In the genomic region with DNA sequence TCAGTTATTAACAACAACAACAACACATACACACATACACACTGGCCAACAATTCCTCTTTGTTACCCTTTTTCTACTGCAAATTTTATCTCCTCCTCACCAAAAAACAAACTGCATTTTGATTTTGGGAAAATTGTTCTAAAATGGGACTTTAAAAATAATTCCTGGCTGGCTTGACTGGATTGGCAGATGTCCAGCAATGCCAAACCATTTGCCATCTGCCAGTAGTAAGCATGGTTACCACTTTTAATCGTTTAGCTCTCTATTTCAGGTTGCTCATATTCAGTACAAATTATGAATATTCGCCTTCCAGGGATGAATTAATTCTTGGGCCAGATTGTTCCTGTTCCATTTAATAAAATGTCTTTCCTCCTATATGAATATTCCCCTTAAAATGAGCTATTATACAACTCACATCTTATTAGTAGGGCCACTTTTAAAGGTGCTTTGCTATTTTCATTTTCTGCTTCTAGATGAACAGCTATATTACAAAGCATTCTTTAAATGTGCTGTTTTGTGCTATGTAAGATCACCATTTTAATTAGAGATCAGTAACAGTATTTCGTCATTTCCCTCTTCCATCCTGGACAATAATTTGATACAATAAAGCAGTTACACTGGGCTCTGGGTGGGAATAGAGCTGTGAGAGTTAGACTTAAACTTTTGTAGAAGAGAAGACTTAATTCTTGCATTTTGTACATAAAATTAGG, we compare ENCODE assay signal across 9 cellular contexts. TPM values are rescaled to one million over a fixed set of nuclear protein-coding genes. Genes with fewer than 3 reads are reported as not detected.
DNase-seq lines count a peak whose midpoint lies in the region; ATAC-seq, FAIRE-seq and TF ChIP-seq lines count a peak whose summit lies in the region.
"Had no signal": no experiment of that assay in that cellular context is flagged by ENCODE, and none has a peak within 500 bp of the region (broad histone marks: within the 10 kb centered on the region; RNA-seq: fewer than 3 reads in every experiment).

No MANE protein-coding gene starts in this region.

- H3K79me2 ChIP-seq in HepG2 (ENCODE audit: insufficient read depth, low read length): peaks cover 10% of the 10 kb centered on the region

- H3K27me3 ChIP-seq in adipocyte (replicated peaks; ENCODE audit: control insufficient read depth, insufficient read depth, low read length) (no peaks in the 10 kb centered on the region), HepG2 (ENCODE audit: control insufficient read depth in 1 of 2, insufficient read depth in 2 of 2, low read length in 2 of 2) (no peaks in the 10 kb centered on the region; a peak in 1 of 5 replicates), tibial artery (no peaks in the 10 kb centered on the region)

- peak; percentile 12 to 15 for ATAC-seq in activated T-cell treated with anti-CD3 and anti-CD28 coated beads, Interleukin-2, amount 50 U/mL, for 4 hours
- peak; percentile 64; the same call in 2 of the 3 replicates for ATAC-seq in HepG2

- DNase-seq in activated T-cell treated with anti-CD3 and anti-CD28 coated beads, Interleukin-2, amount 50 U/mL, for 4 hours: no peak
- no peak for DNase-seq in activated T-cell treated with anti-CD3 and anti-CD28 coated beads, Interleukin-2, amount 50 U/mL, for 1 hour
- DNase-seq in adipocyte (ENCODE audit: low read depth) (peak; percentile 4), HepG2 (ENCODE audit: low spot score) (no peak), tibial artery (no peak), NCI-H1436 treated with DMSO at 0.1 percent for 48 hours (lab: John Stamatoyannopoulos, UW) (no peak), NCI-H774 (lab: John Stamatoyannopoulos, UW) (no peak)
- no peak for DNase-seq in activated CD4-positive, CD25-positive, alpha-beta regulatory T cell treated with anti-CD3 and anti-CD28 coated beads, Interleukin-2, amount 50 U/mL, for 72 hours

- H3K27ac ChIP-seq in HepG2 (ENCODE audit: extremely low read length, insufficient read depth, low read length): peak overlapping the region; percentile 59
- H3K27ac ChIP-seq in tibial artery: peak overlapping the region; percentile 74 to 85
- H3K27ac ChIP-seq: C4-2B had no signal

- in situ Hi-C loops in HepG2 (cut with HindIII; ENCODE audit: extremely low pct_ligation_motif_present, low pct_unique_long_range_greater_than_20kb): no loop called here

- POLR2A ChIA-PET in HepG2 (lab: Yijun Ruan, JAX): interaction anchor here (1.0 to 1.1 kb wide), 2 partner anchors 42 to 59 kb away, joined by 3 read pairs; no protein-coding TSS in a partner anchor

- BruUV-seq in HepG2 (replicated peaks; lab: Mats Ljungman, UMichigan): no TSS peak

- TF ChIP-seq CTCF in HepG2 (CRISPR knock-in tag; IDR thresholded peaks at IDR 0.05) (no peak), tibial artery (IDR thresholded peaks at IDR 0.05) (no peak)

- H3K4me1 ChIP-seq in adipocyte (ENCODE audit: control insufficient read depth, insufficient read depth, low read length) (peaks cover 31% of the 10 kb centered on the region), HepG2 (ENCODE audit: insufficient read depth, low read length) (peaks cover 45% of the 10 kb centered on the region), tibial artery (peaks cover 0 to 100% (median 65%) of the 10 kb centered on the region in 4 donors)

- peaks cover 53% of the 10 kb centered on the region for H3K4me1 Mint-ChIP-seq in activated T-cell treated with anti-CD3 and anti-CD28 coated beads, Interleukin-2, amount 50 U/mL, for 4 hours (ENCODE audit: low read depth)

- FAIRE-seq in HepG2 (lab: Jason Lieb, UNC): no peak

- TF ChIP-seq EP300 in HepG2 (IDR thresholded peaks at IDR 0.05; ENCODE audit: low read depth in 2 of 2, low read length in 2 of 2): no peak
- TF ChIP-seq EP300 in HepG2 (CRISPR knock-in tag; IDR thresholded peaks at IDR 0.05; ENCODE audit: borderline replicate concordance): no peak

- H3K9me3 Mint-ChIP-seq in activated T-cell treated with anti-CD3 and anti-CD28 coated beads, Interleukin-2, amount 50 U/mL, for 4 hours: no peaks in the 10 kb centered on the region

- intact Hi-C loops in HepG2 (cut with micrococcal nuclease; ENCODE audit: unreplicated experiment) (no loop called here), tibial artery (cut with DNase I; ENCODE audit: low total_unique reads) (loop anchor here (5.0 kb wide), 1 partner anchor 42 kb away; no protein-coding TSS in a partner anchor)

- TF ChIP-seq POLR2A in HepG2 (IDR thresholded peaks at IDR 0.05; ENCODE audit: insufficient read depth in 1 of 2, low read depth in 2 of 2, low read length in 2 of 2): no peak

- H3K4me3 ChIP-seq in adipocyte (ENCODE audit: low read length): peak overlapping the region; percentile 80
- peak overlapping the region; percentile 16 to 53 (median 43); a peak in 4 of 6 replicates for H3K4me3 ChIP-seq in HepG2 (replicated peaks in 1 of 3; ENCODE audit: insufficient read depth in 1 of 3, low read depth in 2 of 3, low read length in 3 of 3)
- peak overlapping the region; percentile 4 to 27 for H3K4me3 ChIP-seq in tibial artery

- no peaks in the 10 kb centered on the region for H3K27me3 Mint-ChIP-seq in activated T-cell treated with anti-CD3 and anti-CD28 coated beads, Interleukin-2, amount 50 U/mL, for 4 hours (ENCODE audit: low read depth)

- H3K9me3 ChIP-seq in adipocyte (ENCODE audit: control insufficient read depth, low read length): no peaks in the 10 kb centered on the region
- H3K9me3 ChIP-seq in HepG2 (ENCODE audit: low read length): no peaks in the 10 kb centered on the region
- no peaks in the 10 kb centered on the region for H3K9me3 ChIP-seq in tibial artery

- peak overlapping the region; percentile 63 for H3K4me2 ChIP-seq in HepG2 (ENCODE audit: low read depth, low read length)

- CTCF ChIA-PET in HepG2 (lab: Yijun Ruan, JAX; ENCODE audit: low intra/inter-chr PET ratio, low total read pairs): no interaction called here

- peak overlapping the region; percentile 72 for H3K4me3 Mint-ChIP-seq in activated T-cell treated with anti-CD3 and anti-CD28 coated beads, Interleukin-2, amount 50 U/mL, for 4 hours

- H3K36me3 ChIP-seq in adipocyte (ENCODE audit: control insufficient read depth, insufficient read depth, low read length, severe bottlenecking): no peaks in the 10 kb centered on the region
- no peaks in the 10 kb centered on the region for H3K36me3 ChIP-seq in HepG2 (replicated peaks in 1 of 2; ENCODE audit: control insufficient read depth in 1 of 2, insufficient read depth in 2 of 2, low read length in 2 of 2)
- H3K36me3 ChIP-seq in tibial artery: no peaks in the 10 kb centered on the region

- peak overlapping the region; percentile 68 for H3K9ac ChIP-seq in adipocyte (ENCODE audit: low read length)
- H3K9ac ChIP-seq in HepG2 (ENCODE audit: insufficient read depth, low read depth, low read length): peak overlapping the region; percentile 20; the same call in 1 of the 2 replicates

- H3K36me3 Mint-ChIP-seq in activated T-cell treated with anti-CD3 and anti-CD28 coated beads, Interleukin-2, amount 50 U/mL, for 4 hours (ENCODE audit: insufficient read depth): no peaks in the 10 kb centered on the region

- H2AFZ ChIP-seq in HepG2 (ENCODE audit: low read length): no peak overlapping the region

- no peak for TF ChIP-seq RAD21 in HepG2 (CRISPR knock-in tag; IDR thresholded peaks at IDR 0.05)

- H4K20me1 ChIP-seq in HepG2 (ENCODE audit: insufficient read depth, low read length): 0 out of 2 replicates have a peak, but pooled peaks cover 5% of the 10 kb centered on the region

- WGBS in HepG2 (ENCODE audit: low lambda C conversion rate): 63% methylated on average over 3 of the region's 3 CpGs

TF ChIP-seq in HepG2, 621 proteins besides CTCF, POLR2A, EP300 and RAD21 (continues in another document):
- TF ChIP-seq CREB1 (IDR thresholded peaks at IDR 0.05): no peak
- 0 out of 2 replicates have a peak, but pooled peaks have one; percentile 8 for TF ChIP-seq CREB1 (CRISPR knock-in tag; IDR thresholded peaks at IDR 0.05)

RNA-seq across cellular contexts. Expression of gene SMNDC1, which starts 35.6 kb away (rescaled TPM):
- total RNA-seq in activated T-cell treated with anti-CD3 and anti-CD28 coated beads, Interleukin-2, amount 50 U/mL, for 4 hours: 10 to 100 TPM; 54.7 to 56.6 (median 55.4) TPM
- total RNA-seq in HepG2 (2016; rRNA removed; fragmentation: Illumina TruSeq; extraction: Trizol): 8.9 and 15.3 TPM in 2 replicates
- total RNA-seq in HepG2 (2016; cell fraction: cytosol; rRNA removed; fragmentation: Illumina TruSeq; extraction: Trizol; ENCODE audit: low read depth): 1.5 and 2.5 TPM in 2 replicates
- 9.3 and 15.3 TPM in 2 replicates for total RNA-seq in HepG2 (2016; cell fraction: insoluble cytoplasmic fraction; rRNA removed; fragmentation: Illumina TruSeq; extraction: Trizol)
- 4.9 and 5.5 TPM in 2 replicates for total RNA-seq in HepG2 (2016; cell fraction: membrane; rRNA removed; fragmentation: Illumina TruSeq; extraction: Trizol)
- 20.1 and 21.4 TPM in 2 replicates for total RNA-seq in HepG2 (2016; cell fraction: nucleus; rRNA removed; fragmentation: Illumina TruSeq; extraction: Trizol)
- 6.9 and 7.8 TPM in 2 replicates for polyA plus RNA-seq in HepG2 (2011; rRNA removed)
- 3.7 and 6.5 TPM in 2 replicates for polyA plus RNA-seq in HepG2 (2011; cell fraction: cytosol; rRNA removed)
- 5.7 and 5.8 TPM in 2 replicates for polyA plus RNA-seq in HepG2 (2011; cell fraction: nucleus; rRNA removed)
- 17.7 and 22.3 TPM in 2 replicates for polyA plus RNA-seq in HepG2 (2012)
- 2.4 and 2.6 TPM in 2 replicates for polyA plus RNA-seq in HepG2 (2016; cell fraction: cytosol; fragmentation: Illumina TruSeq; extraction: Trizol; ENCODE audit: low read depth)
- 31.2 and 41.1 TPM in 2 replicates for polyA plus RNA-seq in HepG2 (2016; cell fraction: insoluble cytoplasmic fraction; fragmentation: Illumina TruSeq; extraction: Trizol; ENCODE audit: low read depth)
- 5.8 and 6.7 TPM in 2 replicates for polyA plus RNA-seq in HepG2 (2016; cell fraction: membrane; fragmentation: Illumina TruSeq; extraction: Trizol; ENCODE audit: low read depth)
- polyA plus RNA-seq in HepG2 (2016; cell fraction: nucleus; fragmentation: Illumina TruSeq; extraction: Trizol; ENCODE audit: insufficient read depth, low read depth): 37.3 and 41.9 TPM in 2 replicates
- polyA minus RNA-seq in HepG2 (2011; rRNA and poly(A)+ RNA removed; ENCODE audit: low replicate concordance): 1.5 and 2.2 TPM in 2 replicates
- polyA minus RNA-seq in HepG2 (2011; cell fraction: cytosol; rRNA and poly(A)+ RNA removed): 8.6 and 10.4 TPM in 2 replicates
- 30.1 and 30.3 TPM in 2 replicates for polyA minus RNA-seq in HepG2 (2011; cell fraction: nucleus; rRNA and poly(A)+ RNA removed)

Comparison
In these comparisons a context has a peak if more than half of its experiments do, and no peak if none do; other contexts are left out.
1. H3K4me3 ChIP-seq: peak in every context shown above with its lines; median percentile 80 in adipocyte; 43 in HepG2; 16 in tibial artery.